Comparison of ENCODE assay signal across 19 cellular contexts in the genomic region with DNA sequence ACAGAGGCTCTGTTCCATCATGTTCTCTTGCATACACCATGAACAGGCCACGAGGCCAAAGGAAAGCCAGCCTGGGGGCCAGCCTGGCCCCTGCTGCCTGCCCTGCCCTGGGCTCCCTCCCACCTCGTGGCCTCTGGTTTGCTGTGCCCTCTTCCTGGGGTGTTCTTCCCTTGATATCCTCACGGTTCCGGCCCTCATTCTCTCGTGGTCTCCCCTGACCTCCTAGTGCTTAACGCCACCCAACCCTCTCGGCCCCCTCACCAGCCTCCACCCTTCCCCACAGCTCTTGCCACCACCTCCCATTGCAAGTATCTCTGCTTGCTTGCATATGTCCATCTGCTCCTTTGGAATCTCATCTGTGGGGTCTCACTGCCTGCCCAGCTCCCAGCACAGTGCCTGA.
A peak's percentile ranks its signal among the peaks of the same experiment; 100 is the strongest.
DNase-seq lines count a peak whose midpoint lies in the region; ATAC-seq, FAIRE-seq and TF ChIP-seq lines count a peak whose summit lies in the region.
"Had no signal": no experiment of that assay in that cellular context is flagged by ENCODE, and none has a peak within 500 bp of the region (broad histone marks: within the 10 kb centered on the region; RNA-seq: fewer than 3 reads in every experiment).

No MANE protein-coding gene starts in this region.

- H3K9ac ChIP-seq in astrocyte (ENCODE audit: low read length): no peak overlapping the region
- H3K9ac ChIP-seq in neural progenitor cell: no peak overlapping the region
- H3K9ac ChIP-seq: GM23248 had no signal

- H3K36me3 Mint-ChIP-seq in astrocyte (ENCODE audit: low read depth, unreplicated experiment): peaks cover 2% of the 10 kb centered on the region
- H3K36me3 Mint-ChIP-seq in dendritic cell treated with granulocyte-macrophage colony-stimulating factor and Interleukin-4, amounts not matched to agents 40 ng/mL and 50 ng/mL, for 4 days (ENCODE audit: low read depth): no peaks in the 10 kb centered on the region
- H3K36me3 Mint-ChIP-seq in neural progenitor cell: no peaks in the 10 kb centered on the region
- H3K36me3 Mint-ChIP-seq: CD4-positive, CD25-positive, alpha-beta regulatory T cell; CD8-positive, alpha-beta T cell had no signal

- H3K4me1 Mint-ChIP-seq in astrocyte (ENCODE audit: low read depth, unreplicated experiment): peaks cover 4% of the 10 kb centered on the region
- peaks cover 16% of the 10 kb centered on the region for H3K4me1 Mint-ChIP-seq in dendritic cell treated with granulocyte-macrophage colony-stimulating factor and Interleukin-4, amounts not matched to agents 40 ng/mL and 50 ng/mL, for 4 days (ENCODE audit: low read depth)
- H3K4me1 Mint-ChIP-seq in neural progenitor cell: peaks cover 10% of the 10 kb centered on the region
- H3K4me1 Mint-ChIP-seq: CD4-positive, CD25-positive, alpha-beta regulatory T cell had no signal

- H3K79me2 ChIP-seq in astrocyte (ENCODE audit: insufficient read depth, low read length): no peaks in the 10 kb centered on the region
- no peaks in the 10 kb centered on the region for H3K79me2 ChIP-seq in neural progenitor cell (ENCODE audit: low read depth)

- peaks cover 6% of the 10 kb centered on the region for H3K9me3 Mint-ChIP-seq in astrocyte (ENCODE audit: unreplicated experiment)
- peaks cover 18% of the 10 kb centered on the region for H3K9me3 Mint-ChIP-seq in dendritic cell treated with granulocyte-macrophage colony-stimulating factor and Interleukin-4, amounts not matched to agents 40 ng/mL and 50 ng/mL, for 4 days
- no peaks in the 10 kb centered on the region for H3K9me3 Mint-ChIP-seq in neural progenitor cell
- H3K9me3 Mint-ChIP-seq: CD4-positive, CD25-positive, alpha-beta regulatory T cell; CD8-positive, alpha-beta T cell had no signal

- intact Hi-C loops in dendritic cell treated with granulocyte-macrophage colony-stimulating factor and Interleukin-4, amounts not matched to agents 40 ng/mL and 50 ng/mL, for 4 days (cut with micrococcal nuclease): no loop called here
- intact Hi-C loops in upper lobe of right lung (cut with DNase I): no loop called here

- H3K4me3 ChIP-seq in astrocyte (ENCODE audit: insufficient read depth, low read depth, low read length) (no peak overlapping the region), neural progenitor cell (no peak overlapping the region), upper lobe of right lung (no peak overlapping the region), foreskin fibroblast (ENCODE audit: low read depth in 1 of 2, low read length in 2 of 2) (no peak overlapping the region)
- H3K4me3 ChIP-seq: GM23248 had no signal

- H3K27ac Mint-ChIP-seq in astrocyte (ENCODE audit: unreplicated experiment) (peak overlapping the region; percentile 62), neural progenitor cell (peak overlapping the region; percentile 86)
- H3K27ac Mint-ChIP-seq in dendritic cell treated with granulocyte-macrophage colony-stimulating factor and Interleukin-4, amounts not matched to agents 40 ng/mL and 50 ng/mL, for 4 days: peak overlapping the region; percentile 48
- H3K27ac Mint-ChIP-seq: CD4-positive, CD25-positive, alpha-beta regulatory T cell; CD8-positive, alpha-beta T cell had no signal

- H3K36me3 ChIP-seq in astrocyte (ENCODE audit: insufficient read depth, low read length) (no peaks in the 10 kb centered on the region), neural progenitor cell (no peaks in the 10 kb centered on the region), upper lobe of right lung (no peaks in the 10 kb centered on the region)

- TF ChIP-seq CTCF in astrocyte (IDR thresholded peaks at IDR 0.05; ENCODE audit: insufficient read depth, low read depth, low read length): no peak
- TF ChIP-seq CTCF in neural progenitor cell (IDR thresholded peaks at IDR 0.05): no peak
- TF ChIP-seq CTCF in upper lobe of right lung (IDR thresholded peaks at IDR 0.05): no peak
- TF ChIP-seq CTCF in foreskin fibroblast (IDR thresholded peaks at IDR 0.05; ENCODE audit: low read depth, low read length): no peak

- peaks cover 64% of the 10 kb centered on the region for H3K27me3 Mint-ChIP-seq in astrocyte (ENCODE audit: low read depth, unreplicated experiment)
- peaks cover 32% of the 10 kb centered on the region for H3K27me3 Mint-ChIP-seq in dendritic cell treated with granulocyte-macrophage colony-stimulating factor and Interleukin-4, amounts not matched to agents 40 ng/mL and 50 ng/mL, for 4 days
- H3K27me3 Mint-ChIP-seq in neural progenitor cell (ENCODE audit: insufficient read depth, low read depth): peaks cover 8% of the 10 kb centered on the region

- H2AFZ ChIP-seq in astrocyte (ENCODE audit: low read depth, low read length): no peak overlapping the region
- no peak overlapping the region for H2AFZ ChIP-seq in neural progenitor cell (replicated peaks)
- H2AFZ ChIP-seq: GM23248 had no signal

- DNase-seq in astrocyte (ENCODE audit: low read depth) (no peak), neural progenitor cell (ENCODE audit: low spot score) (no peak), upper lobe of right lung (peak; percentile 46), foreskin fibroblast (no peak), mucosa of gallbladder (ENCODE audit: low spot score) (no peak)
- no peak for DNase-seq in stimulated activated CD4-positive, alpha-beta T cell treated with anti-CD3 and anti-CD28 coated beads, Interleukin-4, amount 100 ng/mL, for 4 hours
- DNase-seq: C1 segment of cervical spinal cord; Caco-2; CD4-positive, CD25-positive, alpha-beta regulatory T cell; CD8-positive, alpha-beta T cell; DMS153; DND-41; GM23248; H7; HCEC 1CT had no signal

- no peak for FAIRE-seq in astrocyte (lab: Jason Lieb, UNC)
- FAIRE-seq: G401.6, GM12892, H1 had no signal

- no peak overlapping the region for H3K4me3 Mint-ChIP-seq in astrocyte (ENCODE audit: unreplicated experiment)
- no peak overlapping the region for H3K4me3 Mint-ChIP-seq in dendritic cell treated with granulocyte-macrophage colony-stimulating factor and Interleukin-4, amounts not matched to agents 40 ng/mL and 50 ng/mL, for 4 days
- H3K4me3 Mint-ChIP-seq in neural progenitor cell: peak overlapping the region; percentile 36
- H3K4me3 Mint-ChIP-seq: CD4-positive, CD25-positive, alpha-beta regulatory T cell; CD8-positive, alpha-beta T cell had no signal

- H4K20me1 ChIP-seq in astrocyte (ENCODE audit: insufficient read depth, low read length) (no peaks in the 10 kb centered on the region), neural progenitor cell (ENCODE audit: low read depth) (no peaks in the 10 kb centered on the region)

- H3F3A ChIP-seq in neural progenitor cell (ENCODE audit: low read depth): peaks cover 3% of the 10 kb centered on the region

- H3K27ac ChIP-seq in astrocyte (ENCODE audit: low read depth, low read length): no peak overlapping the region
- no peak overlapping the region for H3K27ac ChIP-seq in neural progenitor cell
- no peak overlapping the region for H3K27ac ChIP-seq in upper lobe of right lung
- H3K27ac ChIP-seq: GM23248 had no signal

- H3K9me3 ChIP-seq in astrocyte (ENCODE audit: insufficient read depth, low read depth, low read length) (no peaks in the 10 kb centered on the region), neural progenitor cell (ENCODE audit: low read depth) (no peaks in the 10 kb centered on the region), upper lobe of right lung (no peaks in the 10 kb centered on the region)
- H3K9me3 ChIP-seq: Caco-2 had no signal

- ATAC-seq in upper lobe of right lung: no peak
- ATAC-seq: CD8-positive, alpha-beta T cell had no signal

- H3K4me1 ChIP-seq in astrocyte (ENCODE audit: insufficient read depth, low read length): no peaks in the 10 kb centered on the region
- H3K4me1 ChIP-seq in neural progenitor cell: peaks cover 11% of the 10 kb centered on the region
- no peaks in the 10 kb centered on the region for H3K4me1 ChIP-seq in upper lobe of right lung
- H3K4me1 ChIP-seq: Caco-2 had no signal

- H3K27me3 ChIP-seq in astrocyte (ENCODE audit: insufficient read depth, low read length) (peaks cover 21% of the 10 kb centered on the region), neural progenitor cell (no peaks in the 10 kb centered on the region), upper lobe of right lung (peaks cover 26% of the 10 kb centered on the region)

- H3K4me2 ChIP-seq in astrocyte (ENCODE audit: low read length): no peak overlapping the region
- no peak overlapping the region for H3K4me2 ChIP-seq in neural progenitor cell
